Comparison of ENCODE assay signal across 10 cellular contexts in the genomic region with DNA sequence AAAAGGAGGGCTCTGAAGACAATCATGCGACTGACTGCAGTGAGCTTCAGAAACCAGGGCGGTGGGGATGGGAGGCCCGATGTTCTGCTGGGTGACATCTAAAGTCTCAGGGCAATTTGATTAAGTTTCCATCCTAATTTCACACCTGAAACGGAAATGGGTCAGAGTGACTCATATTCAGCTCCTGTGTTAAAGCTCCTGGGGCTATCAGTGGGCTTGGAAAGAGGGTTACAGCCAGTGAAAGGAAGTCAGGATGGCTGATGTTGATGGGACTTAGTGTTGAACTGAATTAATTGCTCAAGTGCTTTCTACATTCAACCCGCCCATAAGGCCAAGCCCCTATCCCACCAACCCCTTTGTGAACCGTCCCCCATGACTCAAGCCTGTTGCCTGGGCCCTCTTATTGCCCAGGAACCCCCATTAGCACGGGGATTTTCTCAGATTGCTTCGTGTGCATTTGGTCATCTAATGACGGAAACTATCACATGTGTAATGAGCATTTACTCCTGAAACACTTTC. TPM values are rescaled to one million over a fixed set of nuclear protein-coding genes. Genes with fewer than 3 reads are reported as not detected.
A peak's percentile ranks its signal among the peaks of the same experiment; 100 is the strongest.
DNase-seq lines count a peak whose midpoint lies in the region; ATAC-seq and TF ChIP-seq lines count a peak whose summit lies in the region.
"Had no signal": no experiment of that assay in that cellular context is flagged by ENCODE, and none has a peak within 500 bp of the region (broad histone marks: within the 10 kb centered on the region; RNA-seq: fewer than 3 reads in every experiment).

No MANE protein-coding gene starts in this region.

- H3K4me1 ChIP-seq in foreskin keratinocyte: peaks cover 17% of the 10 kb centered on the region

- DNase-seq in HT1080 (ENCODE audit: low read depth) (peak; percentile 26), foreskin keratinocyte (no peak), inferior parietal cortex (ENCODE audit: extremely low spot score) (no peak), SHP77 (lab: John Stamatoyannopoulos, UW) (no peak), EL (no peak)
- DNase-seq: trophoblast cell had no signal

- no peak overlapping the region for H3K27ac ChIP-seq in foreskin keratinocyte
- H3K27ac ChIP-seq: epithelial cell of prostate had no signal

- ATAC-seq in GM18499 (IDR thresholded peaks at IDR 0.05; ENCODE audit: insufficient read depth, unreplicated experiment) (peak; percentile 45), GM21528 (IDR thresholded peaks at IDR 0.05; ENCODE audit: low FRiP score, unreplicated experiment) (peak; percentile 61), foreskin keratinocyte (peak; percentile 54), HG03045 (IDR thresholded peaks at IDR 0.05; ENCODE audit: unreplicated experiment) (no peak)

- H3K27me3 ChIP-seq in foreskin keratinocyte: no peaks in the 10 kb centered on the region

- TF ChIP-seq CTCF in foreskin keratinocyte (conservative IDR thresholded peaks at IDR 0.05): no peak

RNA-seq across cellular contexts. Expression of gene TBC1D7, which starts 47.1 kb away (rescaled TPM):
- 19.2 and 22.6 TPM in 2 replicates for total RNA-seq in HT1080 (2014; rRNA removed; shearing (Covaris generic))
- polyA plus RNA-seq in HT1080 (2015; cell fraction: cytosol; rRNA removed): 28.3 and 32.7 TPM in 2 replicates
- 16.4 and 27.3 TPM in 2 replicates for polyA plus RNA-seq in HT1080 (2015; cell fraction: nucleus; rRNA removed)
- 16.7 and 17.7 TPM in 2 replicates for total RNA-seq in foreskin keratinocyte
- 20.7 and 22.9 TPM in 2 replicates for polyA plus RNA-seq in foreskin keratinocyte
